8 cellular contexts compared by ENCODE assay signal in genomic region chr11:34044664-34045485, GRCh38. TPM values are rescaled to one million over a fixed set of nuclear protein-coding genes. Genes with fewer than 3 reads are reported as not detected.
DNase-seq lines count a peak whose midpoint lies in the region; ATAC-seq, FAIRE-seq and TF ChIP-seq lines count a peak whose summit lies in the region.

No MANE protein-coding gene starts in this region.

- no peaks in the 10 kb centered on the region for H3K36me3 ChIP-seq in CD8-positive, alpha-beta memory T cell (ENCODE audit: insufficient read depth, low read length)
- H3K36me3 ChIP-seq in HUES48 (ENCODE audit: control insufficient read depth, insufficient read depth, low read length) = no peaks in the 10 kb centered on the region

- POLR2A ChIA-PET in CD8-positive, alpha-beta memory T cell (lab: Charles Lee) = no interaction called here
- POLR2A ChIA-PET in WTC11 (lab: Charles Lee) = no interaction called here

- no peak overlapping the region for H3K4me3 ChIP-seq in CD8-positive, alpha-beta memory T cell (ENCODE audit: low read length)
- no peak overlapping the region; the same call in 1 of the 2 replicates for H3K4me3 ChIP-seq in HUES48 (ENCODE audit: low read depth, low read length)
- H3K4me3 ChIP-seq in lower leg skin (ENCODE audit: low read depth, poor library complexity, severe bottlenecking) = no peak overlapping the region

- no peaks in the 10 kb centered on the region for H3K9me3 ChIP-seq in CD8-positive, alpha-beta memory T cell (ENCODE audit: low read length)
- no peaks in the 10 kb centered on the region for H3K9me3 ChIP-seq in HUES48 (ENCODE audit: control insufficient read depth, insufficient read depth, low read length)

- no peak for FAIRE-seq in GM19239 (lab: Jason Lieb, UNC)

- H3K27me3 ChIP-seq in CD8-positive, alpha-beta memory T cell (ENCODE audit: insufficient read depth, low read length, poor library complexity, severe bottlenecking) = no peaks in the 10 kb centered on the region
- H3K27me3 ChIP-seq in HUES48 (ENCODE audit: control insufficient read depth, insufficient read depth, low read length) = no peaks in the 10 kb centered on the region

- no peak overlapping the region for H3K27ac Mint-ChIP-seq in CD8-positive, alpha-beta memory T cell
- peak overlapping the region; percentile 86 for H3K27ac Mint-ChIP-seq in WTC11

- WGBS in lower leg skin, 2 donors = 57 to 62% methylated on average over 27 of the region's 27 CpGs

- TF ChIP-seq POLR2A in lower leg skin (IDR thresholded peaks at IDR 0.05) = no peak

- CTCF ChIA-PET in CD8-positive, alpha-beta memory T cell (lab: Charles Lee) = no interaction called here
- CTCF ChIA-PET in WTC11 (lab: Charles Lee) = interaction anchor here (1.0 to 1.4 kb wide), 2 partner anchors 48 to 57 kb away, joined by 3 read pairs; no protein-coding TSS in a partner anchor

- ATAC-seq in WTC11 (peak; percentile 88), HG02588 (IDR thresholded peaks at IDR 0.05; ENCODE audit: unreplicated experiment) (no peak), HG03139 (IDR thresholded peaks at IDR 0.05; ENCODE audit: unreplicated experiment) (no peak)

- intact Hi-C loops in lower leg skin (cut with DNase I; ENCODE audit: low total_unique reads) = no loop called here

- no peaks in the 10 kb centered on the region for H3K36me3 Mint-ChIP-seq in CD8-positive, alpha-beta memory T cell
- H3K36me3 Mint-ChIP-seq in WTC11 = no peaks in the 10 kb centered on the region

- TF ChIP-seq CTCF in WTC11 (IDR thresholded peaks at IDR 0.05) = no peak
- TF ChIP-seq CTCF in lower leg skin (IDR thresholded peaks at IDR 0.05) = no peak

- peaks cover 8 to 9% of the 10 kb centered on the region in 2 donors for H3K27me3 Mint-ChIP-seq in CD8-positive, alpha-beta memory T cell
- H3K27me3 Mint-ChIP-seq in WTC11 (ENCODE audit: low read depth) = no peaks in the 10 kb centered on the region

- peak overlapping the region; percentile 70 for H3K27ac ChIP-seq in CD8-positive, alpha-beta memory T cell (ENCODE audit: low read depth, low read length)
- peak overlapping the region; percentile 43 for H3K27ac ChIP-seq in HUES48 (ENCODE audit: low read depth, low read length)

- H3K4me1 ChIP-seq in CD8-positive, alpha-beta memory T cell (ENCODE audit: insufficient read depth, low read length) = no peaks in the 10 kb centered on the region
- peaks cover 13% of the 10 kb centered on the region for H3K4me1 ChIP-seq in HUES48 (ENCODE audit: control insufficient read depth, insufficient read depth, low read length)

- no peak for DNase-seq in CD8-positive, alpha-beta memory T cell
- DNase-seq in WTC11 (ENCODE audit: low spot score) = peak; percentile 28
- peak; percentile 24 to 31 for DNase-seq in lower leg skin (ENCODE audit: low spot score in 2 of 2)
- DNase-seq in GM19239 (ENCODE audit: insufficient read length, low spot score) = no peak
- no peak for DNase-seq in SW 1271 (lab: John Stamatoyannopoulos, UW)

- peaks cover 0 to 1% (median 0%) of the 10 kb centered on the region in 3 donors for H3K4me1 Mint-ChIP-seq in CD8-positive, alpha-beta memory T cell
- H3K4me1 Mint-ChIP-seq in WTC11 = peaks cover 23% of the 10 kb centered on the region

- peak overlapping the region; percentile 54 for H3K9ac ChIP-seq in HUES48 (ENCODE audit: low read depth, low read length)

- no peak overlapping the region for H3K4me3 Mint-ChIP-seq in CD8-positive, alpha-beta memory T cell
- peak overlapping the region; percentile 41 for H3K4me3 Mint-ChIP-seq in WTC11

- H3K9me3 Mint-ChIP-seq in CD8-positive, alpha-beta memory T cell = no peaks in the 10 kb centered on the region
- H3K9me3 Mint-ChIP-seq in WTC11 = no peaks in the 10 kb centered on the region

TF ChIP-seq in WTC11, 78 proteins besides CTCF, POLR2A, EP300 and RAD21:
- no peak for TF ChIP-seq ZNF416 (CRISPR knock-in tag; IDR thresholded peaks at IDR 0.05)
- no peak for TF ChIP-seq NR2C2 (CRISPR knock-in tag; IDR thresholded peaks at IDR 0.05)
- TF ChIP-seq FOXK1 (CRISPR knock-in tag; IDR thresholded peaks at IDR 0.05) = no peak
- no peak for TF ChIP-seq ZNF396 (CRISPR knock-in tag; IDR thresholded peaks at IDR 0.05; ENCODE audit: borderline replicate concordance)
- no peak for TF ChIP-seq NR3C1 (CRISPR knock-in tag; conservative IDR thresholded peaks at IDR 0.05; ENCODE audit: low read depth)
- TF ChIP-seq, protein P1, sequence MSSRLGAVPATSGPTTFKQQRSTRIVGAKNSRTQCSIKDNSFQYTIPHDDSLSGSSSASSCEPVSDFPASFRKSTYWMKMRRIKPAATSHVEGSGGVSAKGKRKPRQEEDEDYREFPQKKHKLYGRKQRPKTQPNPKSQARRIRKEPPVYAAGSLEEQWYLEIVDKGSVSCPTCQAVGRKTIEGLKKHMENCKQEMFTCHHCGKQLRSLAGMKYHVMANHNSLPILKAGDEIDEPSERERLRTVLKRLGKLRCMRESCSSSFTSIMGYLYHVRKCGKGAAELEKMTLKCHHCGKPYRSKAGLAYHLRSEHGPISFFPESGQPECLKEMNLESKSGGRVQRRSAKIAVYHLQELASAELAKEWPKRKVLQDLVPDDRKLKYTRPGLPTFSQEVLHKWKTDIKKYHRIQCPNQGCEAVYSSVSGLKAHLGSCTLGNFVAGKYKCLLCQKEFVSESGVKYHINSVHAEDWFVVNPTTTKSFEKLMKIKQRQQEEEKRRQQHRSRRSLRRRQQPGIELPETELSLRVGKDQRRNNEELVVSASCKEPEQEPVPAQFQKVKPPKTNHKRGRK (CRISPR knock-in tag; IDR thresholded peaks at IDR 0.05; ENCODE audit: borderline replicate concordance) = no peak
- TF ChIP-seq SP1 (CRISPR knock-in tag; conservative IDR thresholded peaks at IDR 0.05) = no peak
- TF ChIP-seq, protein P2, sequence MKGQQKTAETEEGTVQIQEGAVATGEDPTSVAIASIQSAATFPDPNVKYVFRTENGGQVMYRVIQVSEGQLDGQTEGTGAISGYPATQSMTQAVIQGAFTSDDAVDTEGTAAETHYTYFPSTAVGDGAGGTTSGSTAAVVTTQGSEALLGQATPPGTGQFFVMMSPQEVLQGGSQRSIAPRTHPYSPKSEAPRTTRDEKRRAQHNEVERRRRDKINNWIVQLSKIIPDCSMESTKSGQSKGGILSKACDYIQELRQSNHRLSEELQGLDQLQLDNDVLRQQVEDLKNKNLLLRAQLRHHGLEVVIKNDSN (CRISPR knock-in tag; IDR thresholded peaks at IDR 0.05) = no peak
- TF ChIP-seq ZBTB43 (CRISPR knock-in tag; IDR thresholded peaks at IDR 0.05) = no peak
- TF ChIP-seq TP53 (CRISPR knock-in tag; IDR thresholded peaks at IDR 0.05) = no peak
- no peak for TF ChIP-seq ETV6 (CRISPR knock-in tag; IDR thresholded peaks at IDR 0.05)

RNA-seq across cellular contexts. Expression of gene CAPRIN1, which starts 6.7 kb away (rescaled TPM):
- total RNA-seq in CD8-positive, alpha-beta memory T cell = 100 to 1,000 TPM; 275 to 287 TPM
- polyA plus RNA-seq in CD8-positive, alpha-beta memory T cell = 75.2 TPM
- total RNA-seq in WTC11 (2021) (282 to 288 TPM (median 288 TPM) in 3 replicates), lower leg skin (100 to 1,000 TPM in 2 of 4 donors, 10 to 100 TPM in 2; 89.6 to 126 (median 103) TPM)

Comparison
In these comparisons a context has a peak if more than half of its experiments do, and no peak if none do; other contexts are left out.
1. DNase-seq: peak in WTC11 (single experiment) and lower leg skin (2 of 2); none in CD8-positive, alpha-beta memory T cell (0 of 5), GM19239 (single experiment) and SW 1271 (0 of 2).